Comparison of ENCODE assay signal across 14 cellular contexts in the genomic region with DNA sequence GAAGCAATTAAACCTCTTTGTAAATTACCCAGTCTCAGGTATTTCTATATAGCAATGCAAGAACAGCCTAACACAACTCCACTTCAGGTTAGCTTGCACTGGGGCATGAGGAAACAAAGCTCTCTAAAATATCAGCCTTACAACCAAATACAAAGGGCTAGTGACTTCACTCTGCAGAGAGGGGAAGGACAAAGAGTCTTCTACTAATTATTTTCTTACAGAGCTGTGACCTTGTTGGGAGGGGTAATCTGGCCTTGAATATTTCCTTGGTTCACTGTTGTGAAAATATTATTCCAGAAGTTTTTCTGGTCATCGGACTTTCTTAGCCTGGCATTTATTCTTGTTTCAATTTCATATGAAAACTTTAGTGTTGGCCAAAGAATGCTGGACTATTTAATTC.
DNase-seq lines count a peak whose midpoint lies in the region; ATAC-seq and TF ChIP-seq lines count a peak whose summit lies in the region.
"Had no signal": no experiment of that assay in that cellular context is flagged by ENCODE, and none has a peak within 500 bp of the region (broad histone marks: within the 10 kb centered on the region; RNA-seq: fewer than 3 reads in every experiment).

No MANE protein-coding gene starts in this region.

- H3K4me3 ChIP-seq in right cardiac atrium (ENCODE audit: low read length) (no peak overlapping the region), tibial artery (no peak overlapping the region)
- H3K4me3 ChIP-seq: BLaER1 treated with 17β-estradiol and CSF1 and Interleukin-3, amounts not matched to agents 10 nM and 100 nM; GM23338 had no signal

- 48% methylated on average over 1 of the region's 1 CpG for WGBS in right cardiac atrium

- no peaks in the 10 kb centered on the region for H3K27me3 ChIP-seq in right cardiac atrium (ENCODE audit: control insufficient read depth, insufficient read depth)
- H3K27me3 ChIP-seq in tibial artery: no peaks in the 10 kb centered on the region
- H3K27me3 ChIP-seq: BLaER1 treated with 17β-estradiol and CSF1 and Interleukin-3, amounts not matched to agents 10 nM and 100 nM had no signal

- no peak for TF ChIP-seq CTCF in tibial artery (IDR thresholded peaks at IDR 0.05)

- H3K4me1 ChIP-seq in right cardiac atrium (ENCODE audit: control insufficient read depth, insufficient read depth, low read length) (peaks cover 3% of the 10 kb centered on the region), tibial artery (peaks cover 0 to 38% (median 24%) of the 10 kb centered on the region in 4 donors)

- intact Hi-C loops in right cardiac atrium (cut with DNase I) (no loop called here), Right ventricle myocardium inferior (cut with DNase I) (no loop called here), tibial artery (cut with DNase I; ENCODE audit: low total_unique reads) (no loop called here)

- no peak overlapping the region for H3K27ac ChIP-seq in right cardiac atrium (ENCODE audit: low read length)
- peak overlapping the region; percentile 9 to 44 for H3K27ac ChIP-seq in tibial artery
- H3K27ac ChIP-seq: BLaER1 treated with 17β-estradiol and CSF1 and Interleukin-3, amounts not matched to agents 10 nM and 100 nM; HL-60 had no signal

- ATAC-seq in right cardiac atrium (peak; percentile 57 to 76), Right ventricle myocardium inferior (no peak)
- ATAC-seq: CD8-positive, alpha-beta T cell; GM23338 had no signal

- DNase-seq in right cardiac atrium (no peak), Right ventricle myocardium inferior (ENCODE audit: missing footprints) (no peak), islet precursor cell (peak; percentile 11), tibial artery (no peak), NCI-H1930 (lab: John Stamatoyannopoulos, UW) (no peak)
- no peak for DNase-seq in activated effector memory CD4-positive, alpha-beta T cell treated with anti-CD3 and anti-CD28 coated beads, Interleukin-2, amount 50 U/mL, for 16 hours
- DNase-seq: Calu3; CD8-positive, alpha-beta T cell; DMS79 treated with DMSO at 0.1 percent for 48 hours; GF-D8; HCEC 1CT had no signal

- H3K36me3 ChIP-seq in tibial artery: no peaks in the 10 kb centered on the region
- H3K36me3 ChIP-seq: BLaER1 treated with 17β-estradiol and CSF1 and Interleukin-3, amounts not matched to agents 10 nM and 100 nM had no signal

- H3K9me3 ChIP-seq in right cardiac atrium (ENCODE audit: control insufficient read depth, low read length): no peaks in the 10 kb centered on the region
- no peaks in the 10 kb centered on the region for H3K9me3 ChIP-seq in tibial artery
